In genomic region chr11:11579012-11579755, GRCh38 we compare ENCODE assay signal across 21 cellular contexts. TPM values are rescaled to one million over a fixed set of nuclear protein-coding genes. Genes with fewer than 3 reads are reported as not detected.
A peak's percentile ranks its signal among the peaks of the same experiment; 100 is the strongest.
DNase-seq lines count a peak whose midpoint lies in the region; ATAC-seq and TF ChIP-seq lines count a peak whose summit lies in the region.
"Had no signal": no experiment of that assay in that cellular context is flagged by ENCODE, and none has a peak within 500 bp of the region (broad histone marks: within the 10 kb centered on the region; RNA-seq: fewer than 3 reads in every experiment).

No MANE protein-coding gene starts in this region.

- peaks cover 25% of the 10 kb centered on the region for H3K27me3 Mint-ChIP-seq in type B pancreatic cell

- no peak overlapping the region for H2AFZ ChIP-seq in osteoblast (ENCODE audit: low read length)

- H3K4me3 ChIP-seq in osteoblast (ENCODE audit: insufficient read depth, low read length), result no peak overlapping the region
- H3K4me3 ChIP-seq: prostate gland had no signal

- no peak overlapping the region for H3K4me3 Mint-ChIP-seq in type B pancreatic cell
- H3K4me3 Mint-ChIP-seq: activated CD4-positive, alpha-beta T cell treated with anti-CD3 and anti-CD28 coated beads, Interleukin-2, amount 10 ng/mL, durations not matched to agents 7 days and 5 days; activated naive CD4-positive, alpha-beta T cell treated with anti-CD3 and anti-CD28 coated beads for 36 hours; dendritic cell treated with granulocyte-macrophage colony-stimulating factor and Interleukin-4, amounts not matched to agents 40 ng/mL and 50 ng/mL, for 4 days; HFFc6; naive thymus-derived CD8-positive, alpha-beta T cell had no signal

- no peak overlapping the region for H3K27ac Mint-ChIP-seq in type B pancreatic cell
- H3K27ac Mint-ChIP-seq: activated CD4-positive, alpha-beta T cell treated with anti-CD3 and anti-CD28 coated beads, Interleukin-2, amount 10 ng/mL, durations not matched to agents 7 days and 5 days; activated naive CD4-positive, alpha-beta T cell treated with anti-CD3 and anti-CD28 coated beads for 36 hours; dendritic cell treated with granulocyte-macrophage colony-stimulating factor and Interleukin-4, amounts not matched to agents 40 ng/mL and 50 ng/mL, for 4 days; HFFc6 had no signal

- H3K9me3 Mint-ChIP-seq in type B pancreatic cell, result no peaks in the 10 kb centered on the region
- H3K9me3 Mint-ChIP-seq: activated CD4-positive, alpha-beta T cell treated with anti-CD3 and anti-CD28 coated beads, Interleukin-2, amount 10 ng/mL, durations not matched to agents 7 days and 5 days; activated naive CD4-positive, alpha-beta T cell treated with anti-CD3 and anti-CD28 coated beads for 36 hours; dendritic cell treated with granulocyte-macrophage colony-stimulating factor and Interleukin-4, amounts not matched to agents 40 ng/mL and 50 ng/mL, for 4 days; HFFc6; naive thymus-derived CD8-positive, alpha-beta T cell had no signal

- H3K36me3 ChIP-seq in osteoblast (ENCODE audit: insufficient read depth, low read length), result no peaks in the 10 kb centered on the region
- H3K36me3 ChIP-seq: prostate gland had no signal

- TF ChIP-seq CTCF in RWPE1 (conservative IDR thresholded peaks at IDR 0.05; ENCODE audit: low read depth), result no peak
- TF ChIP-seq CTCF in type B pancreatic cell (conservative IDR thresholded peaks at IDR 0.05), result no peak
- no peak for TF ChIP-seq CTCF in osteoblast (IDR thresholded peaks at IDR 0.05; ENCODE audit: extremely low read depth, low read depth, low read length)

- H3K4me1 ChIP-seq in osteoblast (ENCODE audit: insufficient read depth, low read length), result peaks cover 11% of the 10 kb centered on the region

- no peaks in the 10 kb centered on the region for H4K20me1 ChIP-seq in osteoblast (ENCODE audit: insufficient read depth, low read length)

- POLR2A ChIA-PET in RWPE1 (lab: Yijun Ruan, JAX; ENCODE audit: low non-redundant PET), result no interaction called here

- no peak overlapping the region for H3K4me2 ChIP-seq in osteoblast (ENCODE audit: insufficient read depth, low read length)

- ATAC-seq in left ventricle myocardium superior (no peak), HG02981 (IDR thresholded peaks at IDR 0.05; ENCODE audit: unreplicated experiment) (no peak)
- ATAC-seq in stimulated activated naive CD8-positive, alpha-beta T cell treated with anti-CD3 and anti-CD28 coated beads, Interleukin-15, Interleukin-2, amounts not matched to agents 100 U/mL and 50 U/mL, for 24 hours, result no peak
- ATAC-seq: naive thymus-derived CD8-positive, alpha-beta T cell; Panc1 had no signal

- no peaks in the 10 kb centered on the region for H3K79me2 ChIP-seq in osteoblast (ENCODE audit: insufficient read depth, low read length)

- CTCF ChIA-PET in RWPE1 (lab: Yijun Ruan, JAX), result no interaction called here

- H3K4me1 Mint-ChIP-seq in type B pancreatic cell (ENCODE audit: unreplicated experiment), result peaks cover 17% of the 10 kb centered on the region

- peak; percentile 22 for DNase-seq in NCI-H748 (lab: John Stamatoyannopoulos, UW; ENCODE audit: unreplicated experiment)
- DNase-seq in NCI-H748 treated with DMSO at 0.1 percent for 48 hours (lab: John Stamatoyannopoulos, UW), result no peak
- no peak for DNase-seq in RWPE1 (ENCODE audit: low spot score)
- DNase-seq in left ventricle myocardium superior, result peak; percentile 70
- DNase-seq in type B pancreatic cell (ENCODE audit: extremely low spot score, unreplicated experiment), result peak; percentile 22
- no peak for DNase-seq in osteoblast (ENCODE audit: insufficient read length, low spot score, missing footprints)
- DNase-seq in stimulated activated naive CD8-positive, alpha-beta T cell treated with anti-CD3 and anti-CD28 coated beads, Interleukin-15, Interleukin-2, amounts not matched to agents 100 U/mL and 50 U/mL, for 24 hours, result no peak
- DNase-seq: ACHN; activated CD4-positive, alpha-beta T cell treated with anti-CD3 and anti-CD28 coated beads, Interleukin-2, amount 10 ng/mL, durations not matched to agents 7 days and 5 days; activated naive CD4-positive, alpha-beta T cell treated with anti-CD3 and anti-CD28 coated beads for 36 hours; erythroblast; HFFc6; mammary epithelial cell; naive thymus-derived CD8-positive, alpha-beta T cell; NCI-H1694 treated with DMSO at 0.1 percent for 48 hours; NCI-H82; stimulated activated naive CD4-positive, alpha-beta T cell treated with Interleukin-2 at 50 U/mL for 16 hours had no signal

- H3K27me3 ChIP-seq in osteoblast (ENCODE audit: insufficient read depth, low read length), result peaks cover 20% of the 10 kb centered on the region

- H3K27ac ChIP-seq in RWPE1, result peak overlapping the region; percentile 19; the same call in 1 of the 2 replicates
- no peak overlapping the region for H3K27ac ChIP-seq in osteoblast (ENCODE audit: low read depth, low read length)
- H3K27ac ChIP-seq: prostate gland had no signal

- H3K36me3 Mint-ChIP-seq in type B pancreatic cell, result no peaks in the 10 kb centered on the region
- H3K36me3 Mint-ChIP-seq: naive thymus-derived CD8-positive, alpha-beta T cell had no signal

- no peaks in the 10 kb centered on the region for H3K9me3 ChIP-seq in osteoblast (ENCODE audit: low read depth, low read length)
- H3K9me3 ChIP-seq: prostate gland had no signal

- intact Hi-C loops in left ventricle myocardium superior (cut with micrococcal nuclease), result no loop called here

RNA-seq across cellular contexts. Expression of gene GALNT18, which starts 42.6 kb away (rescaled TPM):
- 25.3 TPM for total RNA-seq in left ventricle myocardium superior
- total RNA-seq in type B pancreatic cell (ENCODE audit: low replicate concordance), result 9.8 and 11.7 TPM in 2 replicates
- total RNA-seq in osteoblast, result 3.2 and 4.7 TPM in 2 replicates
- total RNA-seq: naive thymus-derived CD8-positive, alpha-beta T cell had no signal

Comparison
In these comparisons a context has a peak if more than half of its experiments do, and no peak if none do; other contexts are left out.
1. DNase-seq: peak in NCI-H748 (single experiment), left ventricle myocardium superior (single experiment) and type B pancreatic cell (single experiment); none in NCI-H748 treated with DMSO at 0.1 percent for 48 hours (single experiment), RWPE1 (single experiment), osteoblast (single experiment) and stimulated activated naive CD8-positive, alpha-beta T cell treated with anti-CD3 and anti-CD28 coated beads, Interleukin-15, Interleukin-2, amounts not matched to agents 100 U/mL and 50 U/mL, for 24 hours (single experiment).